ENCODE assay signal across 31 cellular contexts in genomic region chr16:86911311-86911999, GRCh38.
DNase-seq lines count a peak whose midpoint lies in the region; ATAC-seq, FAIRE-seq and TF ChIP-seq lines count a peak whose summit lies in the region.
"Had no signal": no experiment of that assay in that cellular context is flagged by ENCODE, and none has a peak within 500 bp of the region (broad histone marks: within the 10 kb centered on the region; RNA-seq: fewer than 3 reads in every experiment).

No MANE protein-coding gene starts in this region.

- TF ChIP-seq CTCF in Loucy (conservative IDR thresholded peaks at IDR 0.05; ENCODE audit: low read length) (no peak), H1 (IDR thresholded peaks at IDR 0.05; ENCODE audit: control extremely low read depth in 1 of 3, insufficient read depth in 1 of 3, low read depth in 1 of 3, low read length in 3 of 3) (no peak), neural progenitor cell (IDR thresholded peaks at IDR 0.05) (no peak)

- no peak for TF ChIP-seq POLR2A in H1 (IDR thresholded peaks at IDR 0.05; ENCODE audit: control extremely low read depth in 1 of 2, low read depth in 2 of 2, low read length in 2 of 2)

- H2BK12ac ChIP-seq in H1 (ENCODE audit: low read depth, low read length), result no peak overlapping the region

- no peak for TF ChIP-seq EP300 in H1 (IDR thresholded peaks at IDR 0.05; ENCODE audit: borderline replicate concordance in 1 of 2, low read depth in 2 of 2, low read length in 2 of 2)

- H2AK5ac ChIP-seq in H1 (ENCODE audit: low read depth, low read length), result no peak overlapping the region

- peaks cover 7% of the 10 kb centered on the region for H3K23me2 ChIP-seq in H1 (ENCODE audit: low read depth, low read length)

- H3K36me3 Mint-ChIP-seq in neural progenitor cell, result no peaks in the 10 kb centered on the region
- no peaks in the 10 kb centered on the region for H3K36me3 Mint-ChIP-seq in activated CD4-positive, alpha-beta memory T cell treated with anti-CD3 and anti-CD28 coated beads for 36 hours
- H3K36me3 Mint-ChIP-seq: activated naive CD8-positive, alpha-beta T cell treated with anti-CD3 and anti-CD28 coated beads for 36 hours; CD4-positive, alpha-beta memory T cell; naive thymus-derived CD8-positive, alpha-beta T cell had no signal

- TF ChIP-seq RAD21 in H1 (IDR thresholded peaks at IDR 0.05 in 1 of 2, conservative IDR thresholded peaks at IDR 0.05 in 1 of 2; ENCODE audit: low read depth in 2 of 2, low read length in 2 of 2), result no peak

- no peak for ATAC-seq in GM21360 (IDR thresholded peaks at IDR 0.05; ENCODE audit: unreplicated experiment)
- ATAC-seq: body of pancreas; left lobe of liver; naive thymus-derived CD8-positive, alpha-beta T cell; pancreas; sciatic nerve had no signal

- H3K9me3 ChIP-seq in Loucy (ENCODE audit: insufficient read depth, low read depth, low read length) (no peaks in the 10 kb centered on the region), H1 (ENCODE audit: insufficient read depth in 2 of 2, low read depth in 1 of 2, low read length in 1 of 2) (no peaks in the 10 kb centered on the region), neural progenitor cell (ENCODE audit: low read depth) (no peaks in the 10 kb centered on the region)
- H3K9me3 ChIP-seq: body of pancreas, pancreas, thyroid gland had no signal

- H3K4me3 Mint-ChIP-seq in neural progenitor cell, result no peak overlapping the region
- H3K4me3 Mint-ChIP-seq in activated CD4-positive, alpha-beta memory T cell treated with anti-CD3 and anti-CD28 coated beads for 36 hours, result no peak overlapping the region
- H3K4me3 Mint-ChIP-seq: activated naive CD8-positive, alpha-beta T cell treated with anti-CD3 and anti-CD28 coated beads for 36 hours; CD4-positive, alpha-beta memory T cell; naive thymus-derived CD8-positive, alpha-beta T cell; stimulated activated naive CD8-positive, alpha-beta T cell treated with anti-CD3 and anti-CD28 coated beads, Interleukin-15, Interleukin-2, amounts not matched to agents 100 ng/mL and 50 ng/mL, for 24 hours had no signal

- DNase-seq in Caki2 (ENCODE audit: low read depth), result peak; percentile 59
- no peak for DNase-seq in H1 (ENCODE audit: low read depth in 1 of 2, low spot score in 2 of 2)
- no peak for DNase-seq in neural progenitor cell (ENCODE audit: low spot score)
- DNase-seq in effector CD4-positive, alpha-beta T cell, result no peak
- no peak for DNase-seq in activated CD4-positive, alpha-beta memory T cell treated with anti-CD3 and anti-CD28 coated beads for 36 hours
- no peak for DNase-seq in NCI-H1417 treated with DMSO at 0.1 percent for 48 hours (lab: John Stamatoyannopoulos, UW)
- DNase-seq: activated CD4-positive, alpha-beta T cell treated with anti-CD3 and anti-CD28 coated beads, Interleukin-2, amount 50 U/mL, for 48 hours; activated effector memory CD4-positive, alpha-beta T cell treated with Interleukin-2 at 50 U/mL for 16 hours; activated naive CD8-positive, alpha-beta T cell treated with anti-CD3 and anti-CD28 coated beads for 36 hours; body of pancreas; CD4-positive, alpha-beta memory T cell; DMS153; effector CD8-positive, alpha-beta T cell; foreskin melanocyte; HCEC 1CT; NCI-H1048; NCI-H1930; NCI-H226; NCI-H748 treated with DMSO at 0.1 percent for 48 hours; pancreas; PC-9; SHP77; stimulated activated CD4-positive, alpha-beta T cell treated with anti-CD3 and anti-CD28 coated beads, Interleukin-15, amount 100 ng/mL, for 24 hours; thyroid gland had no signal

- no peak overlapping the region for H3K23ac ChIP-seq in H1 (ENCODE audit: insufficient read length)

- H3K9ac ChIP-seq in Loucy (ENCODE audit: low read depth, low read length, poor library complexity, severe bottlenecking) (peak overlapping the region; percentile 64), H1 (replicated peaks in 1 of 4; ENCODE audit: extremely low read depth in 1 of 4, low read depth in 3 of 4, low read length in 3 of 4) (no peak overlapping the region), neural progenitor cell (no peak overlapping the region)

- peaks cover 3% of the 10 kb centered on the region; the same call in 1 of the 2 replicates for H3F3A ChIP-seq in Loucy (ENCODE audit: low read depth)
- no peaks in the 10 kb centered on the region for H3F3A ChIP-seq in neural progenitor cell (ENCODE audit: low read depth)

- no peak overlapping the region for H4K91ac ChIP-seq in H1 (replicated peaks; ENCODE audit: insufficient read length, low read length)

- H3K9me2 ChIP-seq in Loucy (replicated peaks; ENCODE audit: low read depth, low read length), result no peaks in the 10 kb centered on the region

- no peak overlapping the region for H3K14ac ChIP-seq in H1 (ENCODE audit: insufficient read length)

- no peaks in the 10 kb centered on the region for H3K27me3 Mint-ChIP-seq in neural progenitor cell (ENCODE audit: insufficient read depth, low read depth)
- H3K27me3 Mint-ChIP-seq in activated CD4-positive, alpha-beta memory T cell treated with anti-CD3 and anti-CD28 coated beads for 36 hours, result peaks cover 3% of the 10 kb centered on the region

- POLR2A ChIA-PET in H1 (lab: Charles Lee; ENCODE audit: partially characterized antibody), result no interaction called here
- POLR2A ChIA-PET in activated CD4-positive, alpha-beta memory T cell treated with anti-CD3 and anti-CD28 coated beads for 36 hours (lab: Charles Lee), result no interaction called here

- WGBS in H1 (ENCODE audit: extremely low coverage in 1 of 2, insufficient coverage in 1 of 2, insufficient read length in 1 of 2, insufficient replicate concordance in 2 of 2, low coverage in 1 of 2, low lambda C conversion rate in 2 of 2, missing lambda C conversion rate in 1 of 2), 2 experiments, result 92% methylated on average over 6 of the region's 6 CpGs; no CpG with 5 or more reads in 1 of the 2 experiments

- H3K4ac ChIP-seq in H1 (replicated peaks; ENCODE audit: insufficient read length, low read depth, low read length), result no peak overlapping the region

- FAIRE-seq in H1 (lab: Jason Lieb, UNC), result no peak
- FAIRE-seq: GM19239, pancreas had no signal

- no peaks in the 10 kb centered on the region for H3K27me3 ChIP-seq in Loucy (ENCODE audit: insufficient read depth, low read length, poor library complexity, severe bottlenecking)
- H3K27me3 ChIP-seq in H1 (replicated peaks in 1 of 4; ENCODE audit: control insufficient read depth in 3 of 4, extremely low read depth in 1 of 4, insufficient read depth in 3 of 4, low read length in 3 of 4), result no peaks in the 10 kb centered on the region; a peak in 1 of 7 replicates
- no peaks in the 10 kb centered on the region for H3K27me3 ChIP-seq in neural progenitor cell
- H3K27me3 ChIP-seq: body of pancreas, pancreas, thyroid gland had no signal

- H2BK5ac ChIP-seq in H1 (ENCODE audit: low read depth, low read length), result no peak overlapping the region

- H3K9me3 Mint-ChIP-seq in neural progenitor cell, result no peaks in the 10 kb centered on the region
- no peaks in the 10 kb centered on the region for H3K9me3 Mint-ChIP-seq in activated CD4-positive, alpha-beta memory T cell treated with anti-CD3 and anti-CD28 coated beads for 36 hours
- H3K9me3 Mint-ChIP-seq: activated naive CD8-positive, alpha-beta T cell treated with anti-CD3 and anti-CD28 coated beads for 36 hours; CD4-positive, alpha-beta memory T cell; stimulated activated naive CD8-positive, alpha-beta T cell treated with anti-CD3 and anti-CD28 coated beads, Interleukin-15, Interleukin-2, amounts not matched to agents 100 ng/mL and 50 ng/mL, for 24 hours had no signal

- peak overlapping the region; percentile 74 for H3K4me3 ChIP-seq in Loucy (ENCODE audit: low read length, poor library complexity, severe bottlenecking)
- H3K4me3 ChIP-seq in H1 (ENCODE audit: extremely low read depth in 1 of 4, insufficient read depth in 2 of 4, low read depth in 3 of 4, low read length in 4 of 4), result no peak overlapping the region
- H3K4me3 ChIP-seq in neural progenitor cell, result no peak overlapping the region
- H3K4me3 ChIP-seq: body of pancreas, pancreas, PC-9, thyroid gland had no signal

- H3K27ac Mint-ChIP-seq in neural progenitor cell, result no peak overlapping the region
- H3K27ac Mint-ChIP-seq in activated CD4-positive, alpha-beta memory T cell treated with anti-CD3 and anti-CD28 coated beads for 36 hours, result no peak overlapping the region
- H3K27ac Mint-ChIP-seq: activated naive CD8-positive, alpha-beta T cell treated with anti-CD3 and anti-CD28 coated beads for 36 hours; CD4-positive, alpha-beta memory T cell; naive thymus-derived CD8-positive, alpha-beta T cell; stimulated activated naive CD8-positive, alpha-beta T cell treated with anti-CD3 and anti-CD28 coated beads, Interleukin-15, Interleukin-2, amounts not matched to agents 100 ng/mL and 50 ng/mL, for 24 hours had no signal

- H2AFZ ChIP-seq in Loucy (ENCODE audit: low read length) (no peak overlapping the region), H1 (ENCODE audit: low read length) (peak overlapping the region; percentile 6; the same call in 1 of the 2 replicates), neural progenitor cell (replicated peaks) (peak overlapping the region; percentile 74)
- H2AFZ ChIP-seq: PC-9 had no signal

- H2BK20ac ChIP-seq in H1 (ENCODE audit: low read length), result no peak overlapping the region

- H3K79me2 ChIP-seq in Loucy (ENCODE audit: insufficient read depth, low read length) (peaks cover 4% of the 10 kb centered on the region; the same call in 1 of the 2 replicates), H1 (ENCODE audit: control insufficient read depth in 1 of 2, insufficient read depth in 2 of 2, low read length in 2 of 2) (no peaks in the 10 kb centered on the region), neural progenitor cell (ENCODE audit: low read depth) (no peaks in the 10 kb centered on the region)

- H3K27ac ChIP-seq in H1 (ENCODE audit: low read depth, low read length), result no peak overlapping the region
- no peak overlapping the region for H3K27ac ChIP-seq in neural progenitor cell
- H3K27ac ChIP-seq: body of pancreas, pancreas, PC-9, thyroid gland had no signal

- H3K4me1 Mint-ChIP-seq in neural progenitor cell, result peaks cover 20% of the 10 kb centered on the region
- no peaks in the 10 kb centered on the region for H3K4me1 Mint-ChIP-seq in activated CD4-positive, alpha-beta memory T cell treated with anti-CD3 and anti-CD28 coated beads for 36 hours (ENCODE audit: low read depth)
- H3K4me1 Mint-ChIP-seq: activated naive CD8-positive, alpha-beta T cell treated with anti-CD3 and anti-CD28 coated beads for 36 hours; CD4-positive, alpha-beta memory T cell; naive thymus-derived CD8-positive, alpha-beta T cell had no signal

- no peak overlapping the region for H4K5ac ChIP-seq in H1 (ENCODE audit: insufficient read length, low read depth, low read length)

- H4K8ac ChIP-seq in H1 (ENCODE audit: extremely low read depth, insufficient read depth, low read length), result no peak overlapping the region

- H4K20me1 ChIP-seq in Loucy (ENCODE audit: insufficient read depth, low read length, poor library complexity, severe bottlenecking) (no peaks in the 10 kb centered on the region), H1 (replicated peaks in 1 of 2; ENCODE audit: control insufficient read depth in 1 of 2, insufficient read depth in 2 of 2, low read length in 2 of 2) (no peaks in the 10 kb centered on the region), neural progenitor cell (ENCODE audit: low read depth) (no peaks in the 10 kb centered on the region)

- H3K18ac ChIP-seq in H1 (ENCODE audit: extremely low read depth, low read length), result no peak overlapping the region

- no peak overlapping the region for H3K56ac ChIP-seq in H1 (replicated peaks; ENCODE audit: insufficient read length, low read depth, low read length)

- H2BK120ac ChIP-seq in H1 (replicated peaks; ENCODE audit: low read depth, low read length), result no peak overlapping the region

- CTCF ChIA-PET in H1 (lab: Charles Lee; ENCODE audit: partially characterized antibody), result no interaction called here
- CTCF ChIA-PET in activated CD4-positive, alpha-beta memory T cell treated with anti-CD3 and anti-CD28 coated beads for 36 hours (lab: Charles Lee), result no interaction called here

- no peaks in the 10 kb centered on the region; the same call in 1 of the 2 replicates for H3K79me1 ChIP-seq in H1 (ENCODE audit: low read depth, low read length)

- intact Hi-C loops in activated CD4-positive, alpha-beta memory T cell treated with anti-CD3 and anti-CD28 coated beads for 36 hours (cut with micrococcal nuclease), result no loop called here

- peak overlapping the region; percentile 86 for H3K4me2 ChIP-seq in Loucy (ENCODE audit: low read depth, low read length, poor library complexity, severe bottlenecking)
- H3K4me2 ChIP-seq in H1 (ENCODE audit: insufficient read depth in 1 of 2, low read depth in 2 of 2, low read length in 2 of 2), result no peak overlapping the region
- no peak overlapping the region for H3K4me2 ChIP-seq in neural progenitor cell
- H3K4me2 ChIP-seq: PC-9 had no signal

- H3K36me3 ChIP-seq in Loucy (ENCODE audit: insufficient read depth, low read length) (no peaks in the 10 kb centered on the region), H1 (ENCODE audit: control insufficient read depth in 2 of 4, insufficient read depth in 4 of 4, low read length in 3 of 4) (no peaks in the 10 kb centered on the region), neural progenitor cell (no peaks in the 10 kb centered on the region)
- H3K36me3 ChIP-seq: pancreas, thyroid gland had no signal

- H2BK15ac ChIP-seq in H1 (ENCODE audit: low read length), result no peak overlapping the region

- in situ Hi-C loops in Caki2 (cut with HindIII; ENCODE audit: low pct_unique_long_range_greater_than_20kb, low sequenced_read_pairs), result no loop called here

- H3K4me1 ChIP-seq in Loucy (ENCODE audit: insufficient read depth, low read length, poor library complexity, severe bottlenecking) (peaks cover 41% of the 10 kb centered on the region), H1 (replicated peaks in 1 of 4; ENCODE audit: control insufficient read depth in 3 of 4, insufficient read depth in 4 of 4, low read length in 3 of 4) (no peaks in the 10 kb centered on the region; a peak in 1 of 7 replicates), neural progenitor cell (peaks cover 7% of the 10 kb centered on the region)
- H3K4me1 ChIP-seq: body of pancreas, pancreas, thyroid gland had no signal
